8 cellular contexts compared by ENCODE assay signal in genomic region chr1:1638528-1638927, GRCh38. TPM values are rescaled to one million over a fixed set of nuclear protein-coding genes. Genes with fewer than 3 reads are reported as not detected.
A peak's percentile ranks its signal among the peaks of the same experiment; 100 is the strongest.
DNase-seq lines count a peak whose midpoint lies in the region; ATAC-seq and TF ChIP-seq lines count a peak whose summit lies in the region.
"Not testable (repeated sequence)": the region's sequence is repeated elsewhere in the genome, so short reads cannot be mapped to it uniquely, and the experiment has no call there.
"Had no signal": no experiment of that assay in that cellular context is flagged by ENCODE, and none has a peak within 500 bp of the region (broad histone marks: within the 10 kb centered on the region; RNA-seq: fewer than 3 reads in every experiment).

No MANE protein-coding gene starts in this region.

- H3K36me3 ChIP-seq in sigmoid colon (peaks cover 4 to 26% (median 18%) of the 10 kb centered on the region in 4 donors), upper lobe of right lung (peaks cover 14% of the 10 kb centered on the region)

- H3K27ac ChIP-seq in sigmoid colon, upper lobe of right lung: not testable (repeated sequence)

- DNase-seq in NCI-H2196 (lab: John Stamatoyannopoulos, UW; ENCODE audit: unreplicated experiment): peak; percentile 32
- DNase-seq in activated T-cell treated with anti-CD3 and anti-CD28 coated beads, Interleukin-2, amount 50 U/mL, for 1 hour: peak; percentile 16
- DNase-seq in cardiac septum (ENCODE audit: low spot score): peak; percentile 63
- DNase-seq in left lobe of liver (ENCODE audit: low spot score): peak; percentile 22
- DNase-seq in mesenteric fat pad (ENCODE audit: low spot score): peak; percentile 51
- DNase-seq in sigmoid colon: peak; percentile 39
- DNase-seq in upper lobe of right lung: peak; percentile 38

- not testable (repeated sequence) for TF ChIP-seq POLR2A in sigmoid colon (IDR thresholded peaks at IDR 0.05)

- intact Hi-C loops in cardiac septum (cut with DNase I); sigmoid colon (cut with DNase I); upper lobe of right lung (cut with DNase I): not testable (repeated sequence)

- 66 to 96% methylated on average over 9 of the region's 13 CpGs for WGBS in sigmoid colon, 2 donors

- not testable (repeated sequence) for ATAC-seq in left lobe of liver, upper lobe of right lung

- TF ChIP-seq EP300 in sigmoid colon (IDR thresholded peaks at IDR 0.05): not testable (repeated sequence)

- not testable (repeated sequence) for H3K4me3 ChIP-seq in sigmoid colon, upper lobe of right lung

- not testable (repeated sequence) for H3K9me3 ChIP-seq in sigmoid colon, upper lobe of right lung

- not testable (repeated sequence) for TF ChIP-seq CTCF in sigmoid colon (IDR thresholded peaks at IDR 0.05); upper lobe of right lung (IDR thresholded peaks at IDR 0.05)

- H3K27me3 ChIP-seq in sigmoid colon, upper lobe of right lung: not testable (repeated sequence)

- not testable (repeated sequence) for H3K4me1 ChIP-seq in sigmoid colon, upper lobe of right lung

RNA-seq across cellular contexts. Expression of gene MMP23B, which starts 6.6 kb away (rescaled TPM):
- total RNA-seq in cardiac septum (60.2 TPM), left lobe of liver (1.6 TPM), mesenteric fat pad (17.2 TPM), sigmoid colon (10 to 100 TPM in 2 of 4 donors, 1 to 10 TPM in 2; 1.8 to 58.7 (median 17.2) TPM), upper lobe of right lung (40.3 TPM)
- polyA plus RNA-seq in sigmoid colon: 1 to 10 TPM; 2.2 to 3.6 (median 2.3) TPM
- total RNA-seq: A172 had no signal

RNA-seq across cellular contexts. Expression of gene CDK11B, which starts 20.3 kb away (rescaled TPM):
- total RNA-seq in cardiac septum (30.4 TPM), left lobe of liver (8.7 TPM), mesenteric fat pad (20.8 TPM), sigmoid colon (10 to 100 TPM; 23.9 to 51.0 (median 27.8) TPM), upper lobe of right lung (24.8 TPM)
- 10 to 100 TPM; 30.0 to 38.4 (median 37.9) TPM for polyA plus RNA-seq in sigmoid colon

RNA-seq across cellular contexts. Expression of gene MIB2, which starts 23.2 kb away (rescaled TPM):
- total RNA-seq in cardiac septum (82.4 TPM), left lobe of liver (65.1 TPM), mesenteric fat pad (37.9 TPM), sigmoid colon (10 to 100 TPM; 32.7 to 95.3 (median 53.6) TPM), upper lobe of right lung (88.7 TPM)
- polyA plus RNA-seq in sigmoid colon: 10 to 100 TPM; 24.6 to 77.6 (median 33.3) TPM

RNA-seq across cellular contexts. Expression of gene FNDC10, which starts 38.6 kb away (rescaled TPM):
- total RNA-seq in cardiac septum (1.7 TPM), left lobe of liver (0.58 TPM), mesenteric fat pad (2.9 TPM), sigmoid colon (1 to 10 TPM in 3 of 4 donors, under 1 TPM in 1; 0.82 to 2.8 (median 1.6) TPM), upper lobe of right lung (7.4 TPM)
- polyA plus RNA-seq in sigmoid colon: 1 to 10 TPM; 1.2 to 3.5 (median 2.8) TPM
- total RNA-seq: A172 had no signal

RNA-seq across cellular contexts. Expression of gene SLC35E2B, which starts 54.1 kb away (rescaled TPM):
- total RNA-seq in cardiac septum: 19.1 TPM
- total RNA-seq in left lobe of liver: 18.6 TPM
- 27.7 TPM for total RNA-seq in mesenteric fat pad
- total RNA-seq in sigmoid colon: 10 to 100 TPM; 25.0 to 78.1 (median 31.6) TPM
- polyA plus RNA-seq in sigmoid colon: 10 to 100 TPM in 2 of 3 donors, 1 to 10 TPM in 1; 9.5 to 38.5 (median 12.0) TPM
- total RNA-seq in upper lobe of right lung: 49.8 TPM
